Comparison of ENCODE assay signal across 8 cellular contexts in the genomic region with DNA sequence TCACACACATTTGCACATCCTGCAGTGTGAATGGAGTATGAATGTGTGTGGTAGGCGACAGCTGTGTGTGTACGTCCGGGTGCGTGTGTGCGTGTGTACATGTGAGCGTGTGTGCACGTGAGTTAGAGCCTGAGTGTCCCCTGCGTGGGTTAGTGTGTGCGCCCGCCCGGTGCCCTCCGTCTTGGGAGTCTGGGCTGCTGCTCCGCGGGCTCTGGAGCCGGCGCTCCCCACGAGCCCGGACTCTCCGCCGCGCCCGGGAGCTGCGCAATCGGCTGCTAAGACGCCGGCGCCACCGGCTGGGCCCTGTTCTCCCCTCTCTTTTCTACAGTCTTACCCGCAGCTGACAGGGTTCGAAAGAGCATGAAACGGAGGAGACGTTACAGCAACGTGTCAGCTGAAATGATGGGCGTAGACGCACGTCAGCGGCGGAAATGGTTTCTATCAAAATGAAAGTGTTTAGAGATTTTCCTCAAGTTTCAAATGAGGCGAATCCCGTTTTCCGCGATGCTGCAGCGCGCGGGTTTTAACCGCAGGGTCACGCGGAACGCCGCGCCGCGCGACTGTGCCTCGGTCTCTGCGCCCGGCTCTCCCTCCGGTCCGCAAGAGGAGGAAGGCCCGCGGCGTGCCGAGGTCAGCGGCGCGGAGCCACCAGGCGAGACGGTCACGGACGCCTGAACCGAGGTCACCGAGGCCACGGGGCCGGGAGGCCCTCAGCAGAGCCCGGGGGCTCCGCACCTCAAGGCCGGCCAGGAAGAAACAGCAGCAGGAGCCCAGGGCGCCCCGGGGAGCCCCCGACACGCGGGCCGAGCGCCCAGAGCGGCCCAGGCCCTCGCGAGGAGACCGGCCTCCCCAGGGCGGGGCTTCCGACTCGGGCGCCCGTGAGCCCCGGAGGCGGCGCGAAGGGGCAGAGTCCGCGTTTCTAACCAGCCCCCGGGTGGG.
DNase-seq lines count a peak whose midpoint lies in the region; ATAC-seq and TF ChIP-seq lines count a peak whose summit lies in the region.

No MANE protein-coding gene starts in this region.

- in situ Hi-C loops in T47D (cut with HindIII; ENCODE audit: low pct_unique_long_range_greater_than_20kb, low sequenced_read_pairs): no loop called here

- no peaks in the 10 kb centered on the region for H3K36me3 ChIP-seq in testis (ENCODE audit: low read depth, missing control alignments)

- no peak overlapping the region for H3K27ac Mint-ChIP-seq in MCF 10A (ENCODE audit: low read depth, unreplicated experiment)

- H3K27me3 Mint-ChIP-seq in MCF 10A (ENCODE audit: insufficient read depth, unreplicated experiment): no peaks in the 10 kb centered on the region

- no peak for ATAC-seq in HG02610 (IDR thresholded peaks at IDR 0.05; ENCODE audit: unreplicated experiment)

- no peaks in the 10 kb centered on the region for H3K36me3 Mint-ChIP-seq in MCF 10A (ENCODE audit: insufficient read depth, unreplicated experiment)

- no peaks in the 10 kb centered on the region for H3K27me3 ChIP-seq in testis

- TF ChIP-seq POLR2A in testis (IDR thresholded peaks at IDR 0.05): no peak

- no peaks in the 10 kb centered on the region for H3K9me3 ChIP-seq in testis

- DNase-seq in T47D (ENCODE audit: low read depth in 1 of 2, low spot score in 1 of 2) (peak; percentile 48 to 73), MCF 10A (ENCODE audit: unreplicated experiment) (no peak), NCI-H748 (lab: John Stamatoyannopoulos, UW; ENCODE audit: unreplicated experiment) (peak; percentile 71), germinal center (ENCODE audit: low spot score) (peak; percentile 33), occipital lobe (lab: John Stamatoyannopoulos, UW) (peak; percentile 21), testis (peak; percentile 33)
- DNase-seq in activated effector memory CD4-positive, alpha-beta T cell treated with Interleukin-2 at 50 U/mL for 16 hours: peak; percentile 47

- WGBS in testis, 2 donors: 0 to 1% methylated on average over 16 to 64 of the region's 100 CpGs

- BruUV-seq in MCF 10A (replicated peaks; lab: Mats Ljungman, UMichigan): no TSS peak

- no peaks in the 10 kb centered on the region for H3K9me3 Mint-ChIP-seq in MCF 10A (ENCODE audit: unreplicated experiment)

- H3K4me1 ChIP-seq in testis: no peaks in the 10 kb centered on the region

- no peaks in the 10 kb centered on the region for H3K4me1 Mint-ChIP-seq in MCF 10A (ENCODE audit: insufficient read depth, unreplicated experiment)

- POLR2A ChIA-PET in MCF 10A (lab: Yijun Ruan, JAX): no interaction called here

- H3K4me3 ChIP-seq in testis: peak overlapping the region; percentile 47 to 70

- H3K27ac ChIP-seq in testis: peak overlapping the region in 1 of 2 donors; percentile 4

- intact Hi-C loops in MCF 10A (cut with micrococcal nuclease) (no loop called here), testis (cut with DNase I; ENCODE audit: low total_unique reads) (no loop called here)

- H3K4me3 Mint-ChIP-seq in MCF 10A (ENCODE audit: unreplicated experiment): no peak overlapping the region

- CTCF ChIA-PET in MCF 10A (lab: Yijun Ruan, JAX): no interaction called here

- TF ChIP-seq CTCF in MCF 10A (IDR thresholded peaks at IDR 0.05; ENCODE audit: unreplicated experiment): no peak
- TF ChIP-seq CTCF in testis (IDR thresholded peaks at IDR 0.05): no peak
